ENCODE assay signal across 10 cellular contexts in the genomic region with DNA sequence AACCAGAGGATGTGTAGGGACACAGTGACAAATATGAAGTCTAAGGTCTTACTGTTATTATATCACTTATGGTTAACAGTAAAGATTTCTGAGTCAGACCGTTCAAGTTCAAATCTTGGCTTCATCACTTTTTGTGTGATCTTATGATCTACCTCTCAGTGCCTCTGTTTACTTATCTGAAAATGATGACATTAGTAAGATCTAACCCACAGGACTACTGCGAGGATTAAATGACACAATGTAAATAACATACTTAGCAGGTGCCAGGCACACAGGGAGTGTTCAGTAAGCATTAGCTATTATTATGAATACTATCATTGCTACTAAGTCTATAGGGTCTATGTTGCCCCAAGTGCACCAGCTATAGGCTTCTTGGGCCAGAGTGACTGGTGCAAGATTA. TPM values are rescaled to one million over a fixed set of nuclear protein-coding genes. Genes with fewer than 3 reads are reported as not detected.
DNase-seq lines count a peak whose midpoint lies in the region; ATAC-seq and TF ChIP-seq lines count a peak whose summit lies in the region.
"Had no signal": no experiment of that assay in that cellular context is flagged by ENCODE, and none has a peak within 500 bp of the region (broad histone marks: within the 10 kb centered on the region; RNA-seq: fewer than 3 reads in every experiment).

No MANE protein-coding gene starts in this region.

- H3K36me3 ChIP-seq in Panc1 (ENCODE audit: control insufficient read depth, insufficient read depth, low read length) (peaks cover under 1% of the 10 kb centered on the region; the same call in 1 of the 2 replicates), fibroblast of lung (ENCODE audit: control insufficient read depth, insufficient read depth, low read length) (peaks cover 28% of the 10 kb centered on the region), skeletal muscle satellite cell (ENCODE audit: insufficient read depth, low read length) (peaks cover 42% of the 10 kb centered on the region)

- no peak for ATAC-seq in Panc1
- no peak for ATAC-seq in HG03045 (IDR thresholded peaks at IDR 0.05; ENCODE audit: unreplicated experiment)

- H3K9me3 ChIP-seq in Panc1 (ENCODE audit: control insufficient read depth, insufficient read depth, low read depth, low read length) (no peaks in the 10 kb centered on the region), fibroblast of lung (ENCODE audit: control insufficient read depth, insufficient read depth, low read depth, low read length) (no peaks in the 10 kb centered on the region), skeletal muscle satellite cell (replicated peaks; ENCODE audit: low read length) (no peaks in the 10 kb centered on the region)

- TF ChIP-seq CTCF in GM12864 (IDR thresholded peaks at IDR 0.05; ENCODE audit: low read depth, low read length, missing control alignments) (no peak), Panc1 (IDR thresholded peaks at IDR 0.05) (no peak), fibroblast of lung (conservative IDR thresholded peaks at IDR 0.05 in 1 of 2, IDR thresholded peaks at IDR 0.05 in 1 of 2; ENCODE audit: low read depth in 1 of 2, low read length in 2 of 2) (no peak)

- DNase-seq in GM12864 (ENCODE audit: low read depth) (no peak), Panc1 (ENCODE audit: low read depth, low spot score) (no peak), fibroblast of lung (ENCODE audit: low read depth in 2 of 2) (no peak), RPMI8226 (no peak)
- no peak for DNase-seq in activated CD4-positive, CD25-positive, alpha-beta regulatory T cell treated with anti-CD3 and anti-CD28 coated beads, Interleukin-2, amount 50 U/mL, for 72 hours
- no peak for DNase-seq in effector CD8-positive, alpha-beta T cell (lab: John Stamatoyannopoulos, UW)
- DNase-seq: stimulated activated CD4-positive, alpha-beta T cell treated with anti-CD3 and anti-CD28 coated beads, Interleukin-2, amount 100 ng/mL, for 48 hours had no signal

- H3K9ac ChIP-seq in fibroblast of lung (ENCODE audit: insufficient read depth, low read length) (no peak overlapping the region), skeletal muscle satellite cell (ENCODE audit: low read depth, low read length) (no peak overlapping the region)

- peaks cover 44% of the 10 kb centered on the region for H3K79me2 ChIP-seq in fibroblast of lung (ENCODE audit: control insufficient read depth, insufficient read depth, low read length)

- peak overlapping the region; percentile 87 for H3K4me2 ChIP-seq in fibroblast of lung (ENCODE audit: extremely low read depth, insufficient read depth, low read length)
- peak overlapping the region; percentile 99 for H3K4me2 ChIP-seq in skeletal muscle satellite cell (ENCODE audit: low read length)

- H3K4me3 ChIP-seq in GM12864 (ENCODE audit: low read depth, low read length) (peak overlapping the region; percentile 80), Panc1 (ENCODE audit: low read depth in 2 of 2, low read length in 2 of 2) (peak overlapping the region; percentile 83 to 88), fibroblast of lung (replicated peaks in 1 of 4; ENCODE audit: control extremely low read depth in 1 of 4, insufficient read depth in 1 of 4, low read depth in 3 of 4, low read length in 4 of 4) (peak overlapping the region; percentile 71 to 98 (median 92)), skeletal muscle satellite cell (ENCODE audit: low read length) (no peak overlapping the region)

- BruUV-seq in Panc1 (replicated peaks; lab: Mats Ljungman, UMichigan), result no TSS peak

- POLR2A ChIA-PET in Panc1 (lab: Charles Lee), result interaction anchor here (1.1 kb wide), 1 partner anchor 14 kb away, joined by 3 read pairs; no protein-coding TSS in a partner anchor

- CTCF ChIA-PET in Panc1 (lab: Charles Lee), result no interaction called here

- intact Hi-C loops in Panc1 (cut with micrococcal nuclease; ENCODE audit: unreplicated experiment), result no loop called here

- H2AFZ ChIP-seq in fibroblast of lung (ENCODE audit: low read length), result no peak overlapping the region

- H3K27me3 ChIP-seq in Panc1 (ENCODE audit: control insufficient read depth, insufficient read depth, low read length) (no peaks in the 10 kb centered on the region), fibroblast of lung (ENCODE audit: control insufficient read depth, insufficient read depth, low read length) (no peaks in the 10 kb centered on the region), skeletal muscle satellite cell (ENCODE audit: control insufficient read depth, insufficient read depth, low read length) (no peaks in the 10 kb centered on the region)

- H4K20me1 ChIP-seq in fibroblast of lung (ENCODE audit: control insufficient read depth, extremely low read depth, insufficient read depth, low read length), result no peaks in the 10 kb centered on the region

- peaks cover 16% of the 10 kb centered on the region for H3K4me1 ChIP-seq in Panc1 (ENCODE audit: control insufficient read depth, insufficient read depth, low read length)
- H3K4me1 ChIP-seq in fibroblast of lung (ENCODE audit: control insufficient read depth, extremely low read depth, insufficient read depth, low read length), result peaks cover 16% of the 10 kb centered on the region
- peaks cover 18% of the 10 kb centered on the region for H3K4me1 ChIP-seq in skeletal muscle satellite cell (ENCODE audit: control insufficient read depth, insufficient read depth, low read length)

- in situ Hi-C loops in Panc1 (cut with HindIII; ENCODE audit: low pct_unique_long_range_greater_than_20kb, low sequenced_read_pairs), result loop anchor here (25.0 kb wide), 1 partner anchor 101 kb away; no protein-coding TSS in a partner anchor

- H3K27ac ChIP-seq in Panc1 (ENCODE audit: low read length), result no peak overlapping the region
- H3K27ac ChIP-seq in fibroblast of lung (ENCODE audit: insufficient read depth, low read length), result no peak overlapping the region

RNA-seq across cellular contexts. Expression of a gene that starts 2.0 kb away (rescaled TPM):
- total RNA-seq in Panc1 (2021; ENCODE audit: unreplicated experiment), result 48.9 TPM
- polyA plus RNA-seq in Panc1 (2012; ENCODE audit: insufficient read length), result 46.4 TPM
- total RNA-seq in fibroblast of lung, result 22.1 and 34.7 TPM in 2 replicates
- 36.8 and 37.6 TPM in 2 replicates for polyA plus RNA-seq in fibroblast of lung
- 32.1 and 37.0 TPM in 2 replicates for polyA plus RNA-seq in fibroblast of lung (2012)
- 45.2 and 81.5 TPM in 2 replicates for polyA minus RNA-seq in fibroblast of lung (ENCODE audit: low replicate concordance)
- total RNA-seq in skeletal muscle satellite cell (2012; rRNA removed), result 10.6 and 12.9 TPM in 2 replicates

RNA-seq across cellular contexts. Expression of a gene that starts 54.7 kb away (rescaled TPM):
- total RNA-seq in Panc1 (2021; ENCODE audit: unreplicated experiment) (not detected), fibroblast of lung (not detected in 2 replicates)
- polyA plus RNA-seq in Panc1 (2012; ENCODE audit: insufficient read length), result not detected
- polyA plus RNA-seq in fibroblast of lung, result not detected in 2 replicates
- not detected in 2 replicates for polyA plus RNA-seq in fibroblast of lung (2012)
- polyA minus RNA-seq in fibroblast of lung (ENCODE audit: low replicate concordance), result not detected in 2 replicates
- total RNA-seq in skeletal muscle satellite cell (2012; rRNA removed), result not detected in 2 replicates
- total RNA-seq: NCI-H460 had no signal
